Comparison of ENCODE assay signal across 2 cellular contexts in genomic region chr1:32438777-32439176, GRCh38.
TF ChIP-seq lines count a peak whose summit lies in the region.

No MANE protein-coding gene starts in this region.

TF ChIP-seq in WTC11, 78 proteins besides CTCF, POLR2A, EP300 and RAD21:
- TF ChIP-seq ZNF121 (CRISPR knock-in tag; IDR thresholded peaks at IDR 0.05), result peak; percentile 91

TF ChIP-seq in H1, 55 proteins besides CTCF, POLR2A, EP300 and RAD21:
- TF ChIP-seq KDM1A (IDR thresholded peaks at IDR 0.05; ENCODE audit: borderline replicate concordance, low read length), result peak; percentile 47; the same call in 1 of the 2 replicates
